In genomic region chr15:72732554-72732953, GRCh38 we compare ENCODE assay signal across 1 cellular context.
TF ChIP-seq lines count a peak whose summit lies in the region.

No MANE protein-coding gene starts in this region.

TF ChIP-seq in A549, 52 proteins besides CTCF, POLR2A, EP300 and RAD21 (continued from another document):
- TF ChIP-seq MAZ (IDR thresholded peaks at IDR 0.05; ENCODE audit: borderline replicate concordance, low read depth, low read length): no peak
- TF ChIP-seq ZSCAN20 (CRISPR knock-in tag; IDR thresholded peaks at IDR 0.05): no peak
- TF ChIP-seq, protein P1, sequence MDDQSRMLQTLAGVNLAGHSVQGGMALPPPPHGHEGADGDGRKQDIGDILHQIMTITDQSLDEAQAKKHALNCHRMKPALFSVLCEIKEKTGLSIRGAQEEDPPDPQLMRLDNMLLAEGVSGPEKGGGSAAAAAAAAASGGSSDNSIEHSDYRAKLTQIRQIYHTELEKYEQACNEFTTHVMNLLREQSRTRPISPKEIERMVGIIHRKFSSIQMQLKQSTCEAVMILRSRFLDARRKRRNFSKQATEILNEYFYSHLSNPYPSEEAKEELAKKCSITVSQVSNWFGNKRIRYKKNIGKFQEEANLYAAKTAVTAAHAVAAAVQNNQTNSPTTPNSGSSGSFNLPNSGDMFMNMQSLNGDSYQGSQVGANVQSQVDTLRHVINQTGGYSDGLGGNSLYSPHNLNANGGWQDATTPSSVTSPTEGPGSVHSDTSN (IDR thresholded peaks at IDR 0.05): no peak
- no peak for TF ChIP-seq ZNF302 (CRISPR knock-in tag; IDR thresholded peaks at IDR 0.05)
- TF ChIP-seq, protein P2, sequence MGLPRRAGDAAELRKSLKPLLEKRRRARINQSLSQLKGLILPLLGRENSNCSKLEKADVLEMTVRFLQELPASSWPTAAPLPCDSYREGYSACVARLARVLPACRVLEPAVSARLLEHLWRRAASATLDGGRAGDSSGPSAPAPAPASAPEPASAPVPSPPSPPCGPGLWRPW (IDR thresholded peaks at IDR 0.05): no peak
- TF ChIP-seq HOXA7 (CRISPR knock-in tag; IDR thresholded peaks at IDR 0.05): no peak
- no peak for TF ChIP-seq ESRRA (IDR thresholded peaks at IDR 0.05; ENCODE audit: borderline replicate concordance, low read length)
- TF ChIP-seq RARB (CRISPR knock-in tag; IDR thresholded peaks at IDR 0.05): no peak
- TF ChIP-seq, protein P3, sequence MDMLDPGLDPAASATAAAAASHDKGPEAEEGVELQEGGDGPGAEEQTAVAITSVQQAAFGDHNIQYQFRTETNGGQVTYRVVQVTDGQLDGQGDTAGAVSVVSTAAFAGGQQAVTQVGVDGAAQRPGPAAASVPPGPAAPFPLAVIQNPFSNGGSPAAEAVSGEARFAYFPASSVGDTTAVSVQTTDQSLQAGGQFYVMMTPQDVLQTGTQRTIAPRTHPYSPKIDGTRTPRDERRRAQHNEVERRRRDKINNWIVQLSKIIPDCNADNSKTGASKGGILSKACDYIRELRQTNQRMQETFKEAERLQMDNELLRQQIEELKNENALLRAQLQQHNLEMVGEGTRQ (IDR thresholded peaks at IDR 0.05): no peak
- TF ChIP-seq GATA3 (IDR thresholded peaks at IDR 0.05; ENCODE audit: borderline replicate concordance): no peak
